14 cellular contexts compared by ENCODE assay signal in genomic region chr3:88142094-88142624, GRCh38. TPM values are rescaled to one million over a fixed set of nuclear protein-coding genes. Genes with fewer than 3 reads are reported as not detected.
DNase-seq lines count a peak whose midpoint lies in the region; ATAC-seq and TF ChIP-seq lines count a peak whose summit lies in the region.
"Had no signal": no experiment of that assay in that cellular context is flagged by ENCODE, and none has a peak within 500 bp of the region (broad histone marks: within the 10 kb centered on the region; RNA-seq: fewer than 3 reads in every experiment).

No MANE protein-coding gene starts in this region.

- H4K8ac ChIP-seq in mesenchymal stem cell (ENCODE audit: low read length): no peak overlapping the region

- no peak overlapping the region for H3K9ac ChIP-seq in SK-N-MC (ENCODE audit: insufficient read length)
- H3K9ac ChIP-seq in mesenchymal stem cell (ENCODE audit: low read length): peak overlapping the region; percentile 63

- H2BK120ac ChIP-seq in mesenchymal stem cell (ENCODE audit: low read depth, low read length): no peak overlapping the region

- H3K4ac ChIP-seq in mesenchymal stem cell (ENCODE audit: low read depth in 1 of 2, low read length in 2 of 2): no peak overlapping the region

- H3K18ac ChIP-seq in mesenchymal stem cell (ENCODE audit: low read depth in 1 of 2, low read length in 2 of 2): no peak overlapping the region

- H3K36me3 ChIP-seq in SK-N-MC (ENCODE audit: insufficient read depth, low read length) (peaks cover 40% of the 10 kb centered on the region), mesenchymal stem cell (ENCODE audit: control insufficient read depth in 1 of 2, insufficient read depth in 2 of 2, low read depth in 1 of 2, low read length in 2 of 2) (peaks cover 0 to 32% of the 10 kb centered on the region in 2 experiments), vagina (no peaks in the 10 kb centered on the region)

- no peak overlapping the region for H2BK12ac ChIP-seq in mesenchymal stem cell (ENCODE audit: low read length in 2 of 2)

- no peak overlapping the region for H2BK15ac ChIP-seq in mesenchymal stem cell (ENCODE audit: low read depth, poor library complexity, severe bottlenecking)

- ATAC-seq in GM18520 (IDR thresholded peaks at IDR 0.05; ENCODE audit: unreplicated experiment): peak; percentile 58
- ATAC-seq in HG02588 (IDR thresholded peaks at IDR 0.05; ENCODE audit: unreplicated experiment): peak; percentile 45
- ATAC-seq: mucosa of descending colon had no signal

- no peak overlapping the region for H4K91ac ChIP-seq in mesenchymal stem cell (ENCODE audit: low read length)

- no peak overlapping the region for H2AFZ ChIP-seq in mesenchymal stem cell (ENCODE audit: low read depth, low read length)

- H3K4me3 ChIP-seq in SK-N-MC: peak overlapping the region; percentile 6
- H3K4me3 ChIP-seq in mesenchymal stem cell (ENCODE audit: insufficient read depth in 1 of 2, low read depth in 1 of 2, low read length in 2 of 2): no peak overlapping the region
- H3K4me3 ChIP-seq in vagina: no peak overlapping the region
- H3K4me3 ChIP-seq: mucosa of descending colon had no signal

- no peak overlapping the region for H2BK5ac ChIP-seq in mesenchymal stem cell (ENCODE audit: low read depth, low read length, poor library complexity, severe bottlenecking)

- H3K79me1 ChIP-seq in mesenchymal stem cell (replicated peaks; ENCODE audit: low read length, poor library complexity, severe bottlenecking): peaks cover 5% of the 10 kb centered on the region

- H2AK5ac ChIP-seq in mesenchymal stem cell (ENCODE audit: low read length, severe bottlenecking): no peak overlapping the region

- no peak overlapping the region for H3K14ac ChIP-seq in mesenchymal stem cell (ENCODE audit: low read length in 2 of 2)

- no peaks in the 10 kb centered on the region for H3K4me1 ChIP-seq in mesenchymal stem cell (ENCODE audit: control insufficient read depth, insufficient read depth, low read depth, low read length)
- peaks cover 7% of the 10 kb centered on the region for H3K4me1 ChIP-seq in vagina

- no peaks in the 10 kb centered on the region for H3K27me3 ChIP-seq in mesenchymal stem cell (ENCODE audit: control insufficient read depth in 1 of 2, insufficient read depth in 1 of 2, low read length in 2 of 2)
- no peaks in the 10 kb centered on the region for H3K27me3 ChIP-seq in vagina

- H3K27ac ChIP-seq in SK-N-MC (peak overlapping the region; percentile 48), mesenchymal stem cell (ENCODE audit: low read length, poor library complexity, severe bottlenecking) (no peak overlapping the region), vagina (no peak overlapping the region)
- H3K27ac ChIP-seq: HL-60 had no signal

- no peak overlapping the region for H3K23ac ChIP-seq in mesenchymal stem cell (ENCODE audit: low read length in 2 of 2)

- TF ChIP-seq CTCF in vagina (IDR thresholded peaks at IDR 0.05): no peak

- no peak overlapping the region for H3K4me2 ChIP-seq in mesenchymal stem cell (ENCODE audit: low read length, poor library complexity, severe bottlenecking)

- DNase-seq in SK-N-MC (ENCODE audit: low read depth, low spot score) (no peak), mesenchymal stem cell (peak; percentile 59), vagina (ENCODE audit: extremely low spot score in 2 of 2) (no peak), COLO668 (lab: John Stamatoyannopoulos, UW; ENCODE audit: unreplicated experiment) (no peak), KBM-7 (no peak)
- no peak for DNase-seq in NK-92 treated with Interleukin-12 subunit alpha and Interleukin-12 subunit beta, amount 100 ng/mL, for 24 hours (lab: John Stamatoyannopoulos, UW)
- DNase-seq: activated CD4-positive, alpha-beta T cell treated with anti-CD3 and anti-CD28 coated beads, Interleukin-2, amount 50 U/mL, for 1 hour; anterior cingulate cortex; DMS79 treated with DMSO at 0.1 percent for 48 hours; mucosa of descending colon; NCI-H1694 had no signal

- 6% methylated on average over 1 of the region's 3 CpGs for WGBS in mesenchymal stem cell

- in situ Hi-C loops in KBM-7 (cut with MboI; ENCODE audit: low pct_unique_long_range_greater_than_20kb, low sequenced_read_pairs): no loop called here

- H3K9me3 ChIP-seq in SK-N-MC (ENCODE audit: low read depth, low read length) (no peaks in the 10 kb centered on the region), mesenchymal stem cell (ENCODE audit: control insufficient read depth, low read length) (no peaks in the 10 kb centered on the region), vagina (no peaks in the 10 kb centered on the region)
- H3K9me3 ChIP-seq: mucosa of descending colon had no signal

- no peak for TF ChIP-seq POLR2A in vagina (IDR thresholded peaks at IDR 0.05)

- intact Hi-C loops in vagina (cut with DNase I): no loop called here

RNA-seq across cellular contexts. Expression of gene C3orf38, which starts 7.6 kb away (rescaled TPM):
- polyA plus RNA-seq in mesenchymal stem cell (2013, experiment 1 of 2): 16.7 TPM
- polyA plus RNA-seq in mesenchymal stem cell (2013, experiment 2 of 2): 18.1 TPM
- total RNA-seq in vagina: 16.0 TPM
